ENCODE assay signal across 19 cellular contexts in the genomic region with DNA sequence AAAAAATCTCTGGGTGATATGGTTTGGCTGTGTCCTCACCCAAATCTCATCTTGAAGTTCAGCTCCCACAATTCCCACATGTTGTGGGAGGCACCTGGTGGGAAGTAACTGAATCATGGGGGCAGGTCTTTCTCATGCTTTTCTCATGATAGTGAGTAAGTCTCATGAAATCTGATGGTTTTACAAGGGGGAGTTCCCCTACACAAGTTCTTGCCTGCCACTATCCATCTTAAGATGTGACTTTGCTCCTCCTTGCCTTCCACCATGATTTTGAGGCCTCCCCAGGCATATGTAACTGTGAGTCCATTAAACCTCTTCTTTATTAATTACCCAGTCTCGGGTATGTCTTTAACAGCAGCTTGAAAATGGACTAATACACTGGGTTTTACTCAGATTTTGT.
"Had no signal": no experiment of that assay in that cellular context is flagged by ENCODE, and none has a peak within 500 bp of the region (broad histone marks: within the 10 kb centered on the region; RNA-seq: fewer than 3 reads in every experiment).

No MANE protein-coding gene starts in this region.

- H3K9me3 ChIP-seq: ascending aorta, right atrium auricular region, SJSA1, thyroid gland had no signal

- H3K27me3 Mint-ChIP-seq: activated CD4-positive, alpha-beta T cell treated with anti-CD3 and anti-CD28 coated beads, Interleukin-2, amount 10 ng/mL, durations not matched to agents 7 days and 5 days had no signal

- H3K4me2 ChIP-seq: neural progenitor cell had no signal

- H3K36me3 Mint-ChIP-seq: neural progenitor cell, WTC11 had no signal

- ATAC-seq: esophagus mucosa, gastroesophageal sphincter, heart left ventricle, T-helper 17 cell, WTC11 had no signal

- H3K9ac ChIP-seq: neural progenitor cell had no signal

- H3K9me3 Mint-ChIP-seq: activated CD4-positive, alpha-beta T cell treated with anti-CD3 and anti-CD28 coated beads, Interleukin-2, amount 10 ng/mL, durations not matched to agents 7 days and 5 days; activated T-helper 1 cell treated with anti-CD3 and anti-CD28 coated beads, Interleukin-12 subunit alpha, Interleukin-12 subunit beta, Interleukin-2, Interleukin-4 antibody, amounts not matched to agents 30 ng/mL and 10 ng/mL and 1 ng/mL, durations not matched to agents 14 hours and 24 hours and 36 hours had no signal

- H3K36me3 ChIP-seq: ascending aorta, gastroesophageal sphincter, heart left ventricle, left ventricle myocardium inferior, neural progenitor cell, right atrium auricular region, SJSA1, thyroid gland had no signal

- H3K4me3 ChIP-seq: ascending aorta, gastroesophageal sphincter, heart left ventricle, left ventricle myocardium inferior, neural progenitor cell, right atrium auricular region, SJSA1, thyroid gland had no signal

- H3K27ac Mint-ChIP-seq: activated CD4-positive, alpha-beta T cell treated with anti-CD3 and anti-CD28 coated beads, Interleukin-2, amount 10 ng/mL, durations not matched to agents 7 days and 5 days; activated T-helper 1 cell treated with anti-CD3 and anti-CD28 coated beads, Interleukin-12 subunit alpha, Interleukin-12 subunit beta, Interleukin-2, Interleukin-4 antibody, amounts not matched to agents 30 ng/mL and 10 ng/mL and 1 ng/mL, durations not matched to agents 14 hours and 24 hours and 36 hours; neural progenitor cell; progenitor cell of endocrine pancreas; T-helper 17 cell; WTC11 had no signal

- DNase-seq: activated CD4-positive, alpha-beta T cell treated with anti-CD3 and anti-CD28 coated beads, Interleukin-2, amount 10 ng/mL, durations not matched to agents 7 days and 5 days; activated CD8-positive, alpha-beta memory T cell treated with anti-CD3 and anti-CD28 coated beads for 24 hours; cortex of kidney; effector CD4-positive, alpha-beta T cell; heart left ventricle; kidney; left ventricle myocardium inferior; stimulated activated CD4-positive, alpha-beta T cell treated with anti-CD3 and anti-CD28 coated beads, Interleukin-2, amount 100 ng/mL, for 48 hours; T-helper 17 cell; thyroid gland had no signal

- H3K4me3 Mint-ChIP-seq: activated CD4-positive, alpha-beta T cell treated with anti-CD3 and anti-CD28 coated beads, Interleukin-2, amount 10 ng/mL, durations not matched to agents 7 days and 5 days; activated T-helper 1 cell treated with anti-CD3 and anti-CD28 coated beads, Interleukin-12 subunit alpha, Interleukin-12 subunit beta, Interleukin-2, Interleukin-4 antibody, amounts not matched to agents 30 ng/mL and 10 ng/mL and 1 ng/mL, durations not matched to agents 14 hours and 24 hours and 36 hours; neural progenitor cell; T-helper 17 cell; WTC11 had no signal

- H3K4me1 Mint-ChIP-seq: activated CD4-positive, alpha-beta T cell treated with anti-CD3 and anti-CD28 coated beads, Interleukin-2, amount 10 ng/mL, durations not matched to agents 7 days and 5 days; neural progenitor cell; T-helper 17 cell; WTC11 had no signal

- H2AFZ ChIP-seq: neural progenitor cell had no signal

- H3K4me1 ChIP-seq: ascending aorta, gastroesophageal sphincter, heart left ventricle, left ventricle myocardium inferior, neural progenitor cell, right atrium auricular region, SJSA1, thyroid gland had no signal

- H3K27me3 ChIP-seq: ascending aorta, gastroesophageal sphincter, heart left ventricle, neural progenitor cell, right atrium auricular region, SJSA1, thyroid gland had no signal

- H3K27ac ChIP-seq: ascending aorta, gastroesophageal sphincter, heart left ventricle, left ventricle myocardium inferior, neural progenitor cell, right atrium auricular region, SJSA1, thyroid gland had no signal
